In genomic region chr6:13302291-13302690, GRCh38 we compare ENCODE assay signal across 8 cellular contexts. TPM values are rescaled to one million over a fixed set of nuclear protein-coding genes. Genes with fewer than 3 reads are reported as not detected.
DNase-seq lines count a peak whose midpoint lies in the region; ATAC-seq, FAIRE-seq and TF ChIP-seq lines count a peak whose summit lies in the region.

No MANE protein-coding gene starts in this region.

- H3K36me3 Mint-ChIP-seq in stimulated activated effector memory CD8-positive, alpha-beta T cell treated with anti-CD3 and anti-CD28 coated beads, Interleukin-12 subunit alpha, Interleukin-12 subunit beta, amount 100 ng/mL, for 72 hours = peaks cover 48% of the 10 kb centered on the region

- no peak overlapping the region for H2AFZ ChIP-seq in OCI-LY3 (ENCODE audit: low read depth, low read length)
- H2AFZ ChIP-seq in K562 (ENCODE audit: low read depth, low read length) = no peak overlapping the region

- H3K79me2 ChIP-seq in OCI-LY3 (ENCODE audit: low read length) (no peaks in the 10 kb centered on the region), K562 (ENCODE audit: control insufficient read depth, insufficient read depth, low read length) (no peaks in the 10 kb centered on the region)

- WGBS in K562 (ENCODE audit: insufficient coverage, low coverage, missing lambda C conversion rate) = 89% methylated on average over 7 of the region's 7 CpGs

- CTCF ChIA-PET in K562 (lab: Yijun Ruan, JAX; ENCODE audit: low intra/inter-chr PET ratio) = interaction anchor here (0.5 kb wide), 1 partner anchor 295 kb away, joined by 3 read pairs; no protein-coding TSS in a partner anchor

- H3K4me1 Mint-ChIP-seq in stimulated activated effector memory CD8-positive, alpha-beta T cell treated with anti-CD3 and anti-CD28 coated beads, Interleukin-12 subunit alpha, Interleukin-12 subunit beta, amount 100 ng/mL, for 72 hours = peaks cover 34% of the 10 kb centered on the region

- no peak for TF ChIP-seq RAD21 in K562 (CRISPR knock-in tag; conservative IDR thresholded peaks at IDR 0.05 in 1 of 2, IDR thresholded peaks at IDR 0.05 in 1 of 2)

- H3K27me3 ChIP-seq in OCI-LY3 (ENCODE audit: low read depth, low read length) = no peaks in the 10 kb centered on the region
- H3K27me3 ChIP-seq in K562 (ENCODE audit: control insufficient read depth in 2 of 2, insufficient read depth in 2 of 2, low read length in 2 of 2) = no peaks in the 10 kb centered on the region
- no peaks in the 10 kb centered on the region for H3K27me3 ChIP-seq in left lung

- no peaks in the 10 kb centered on the region for H3K9me3 Mint-ChIP-seq in stimulated activated effector memory CD8-positive, alpha-beta T cell treated with anti-CD3 and anti-CD28 coated beads, Interleukin-12 subunit alpha, Interleukin-12 subunit beta, amount 100 ng/mL, for 72 hours

- H3K9me3 ChIP-seq in OCI-LY3 (ENCODE audit: insufficient read depth, low read length) (no peaks in the 10 kb centered on the region), K562 (replicated peaks; ENCODE audit: control insufficient read depth, insufficient read depth, low read depth, low read length) (no peaks in the 10 kb centered on the region), left lung (no peaks in the 10 kb centered on the region)

- H3K36me3 ChIP-seq in OCI-LY3 (replicated peaks; ENCODE audit: low read depth, low read length) = peaks cover 14% of the 10 kb centered on the region
- H3K36me3 ChIP-seq in K562 (ENCODE audit: control insufficient read depth, insufficient read depth, low read length) = peaks cover 59% of the 10 kb centered on the region
- H3K36me3 ChIP-seq in left lung = peaks cover 0 to 49% of the 10 kb centered on the region in 2 donors

- H4K20me1 ChIP-seq in OCI-LY3 (ENCODE audit: insufficient read depth, low read length) = no peaks in the 10 kb centered on the region
- no peaks in the 10 kb centered on the region for H4K20me1 ChIP-seq in K562 (replicated peaks; ENCODE audit: control insufficient read depth, insufficient read depth, low read length)

- peak overlapping the region; percentile 53 for H3K4me3 Mint-ChIP-seq in stimulated activated effector memory CD8-positive, alpha-beta T cell treated with anti-CD3 and anti-CD28 coated beads, Interleukin-12 subunit alpha, Interleukin-12 subunit beta, amount 100 ng/mL, for 72 hours

- TF ChIP-seq POLR2A in K562 (conservative IDR thresholded peaks at IDR 0.05) = no peak

- H3K9ac ChIP-seq in OCI-LY3 (ENCODE audit: low read length) = no peak overlapping the region
- peak overlapping the region in 1 of 2 experiments; percentile 55; a peak in 1 of 4 replicates for H3K9ac ChIP-seq in K562 (ENCODE audit: insufficient read depth in 1 of 2, low read depth in 2 of 2, low read length in 2 of 2)

- peak overlapping the region; percentile 72 for H3K27ac Mint-ChIP-seq in stimulated activated effector memory CD8-positive, alpha-beta T cell treated with anti-CD3 and anti-CD28 coated beads, Interleukin-12 subunit alpha, Interleukin-12 subunit beta, amount 100 ng/mL, for 72 hours

- no TSS peak for BruUV-seq in K562 (replicated peaks; lab: Mats Ljungman, UMichigan)

- H3K27ac ChIP-seq in OCI-LY3 (ENCODE audit: low read length) (peak overlapping the region; percentile 43), K562 (ENCODE audit: extremely low read depth, low read depth, low read length) (no peak overlapping the region; the same call in 2 of the 3 replicates), left lung (peak overlapping the region; percentile 83 to 92)

- TF ChIP-seq CTCF in OCI-LY3 (IDR thresholded peaks at IDR 0.05; ENCODE audit: low read depth, low read length) = no peak
- no peak for TF ChIP-seq CTCF in K562 (IDR thresholded peaks at IDR 0.05 in 2 of 3, conservative IDR thresholded peaks at IDR 0.05 in 1 of 3; ENCODE audit: insufficient read depth in 2 of 3, low read depth in 1 of 3, low read length in 3 of 3)
- no peak for TF ChIP-seq CTCF in left lung (IDR thresholded peaks at IDR 0.05)

- H3K4me3 ChIP-seq in OCI-LY3 (ENCODE audit: low read length) (peak overlapping the region; percentile 47; the same call in 1 of the 2 replicates), K562 (no peak overlapping the region), left lung (no peak overlapping the region)

- no peak for ATAC-seq in K562
- ATAC-seq in left lung = no peak
- ATAC-seq in stimulated activated effector memory CD8-positive, alpha-beta T cell treated with anti-CD3 and anti-CD28 coated beads, Interleukin-12 subunit alpha, Interleukin-12 subunit beta, amount 100 ng/mL, for 72 hours = no peak

- in situ Hi-C loops in K562 (cut with MboI) = no loop called here

- no peak for FAIRE-seq in K562 (lab: Jason Lieb, UNC)

- no peak for DNase-seq in K562 (ENCODE audit: extremely low read depth in 1 of 4, low spot score in 3 of 4)
- no peak for DNase-seq in left lung
- DNase-seq in stimulated activated effector memory CD8-positive, alpha-beta T cell treated with anti-CD3 and anti-CD28 coated beads, Interleukin-12 subunit alpha, Interleukin-12 subunit beta, amount 100 ng/mL, for 72 hours (ENCODE audit: low spot score in 2 of 2) = no peak
- no peak for DNase-seq in posterior vena cava (ENCODE audit: low spot score)
- DNase-seq in HuH-7 (ENCODE audit: low spot score) = no peak
- no peak for DNase-seq in mucosa of gallbladder (ENCODE audit: low spot score)
- no peak for DNase-seq in NCI-H524 (lab: John Stamatoyannopoulos, UW)

- intact Hi-C loops in K562 (cut with micrococcal nuclease) (no loop called here), left lung (cut with DNase I) (no loop called here), posterior vena cava (cut with DNase I) (no loop called here)

- H3K4me1 ChIP-seq in OCI-LY3 (ENCODE audit: low read length) = peaks cover 97% of the 10 kb centered on the region
- peaks cover 7 to 24% of the 10 kb centered on the region in 2 experiments; a peak in 4 of 5 replicates for H3K4me1 ChIP-seq in K562 (replicated peaks in 1 of 2; ENCODE audit: control insufficient read depth in 2 of 2, insufficient read depth in 2 of 2, low read length in 2 of 2)
- peaks cover 10 to 41% of the 10 kb centered on the region in 2 donors for H3K4me1 ChIP-seq in left lung

- POLR2A ChIA-PET in K562 (lab: Yijun Ruan, JAX) = interaction anchor here (0.6 to 2.3 kb wide), 7 partner anchors 12 to 243 kb away, joined by 3 to 7 read pairs (median 3); no protein-coding TSS in a partner anchor

- H3K4me2 ChIP-seq in OCI-LY3 (ENCODE audit: low read length) (peak overlapping the region; percentile 71), K562 (ENCODE audit: insufficient read depth, low read length) (no peak overlapping the region; the same call in 1 of the 2 replicates)

- TF ChIP-seq EP300 in K562 (IDR thresholded peaks at IDR 0.05; ENCODE audit: low read length) = no peak

- no peaks in the 10 kb centered on the region for H3K9me1 ChIP-seq in K562 (ENCODE audit: control insufficient read depth, insufficient read depth, low read length)

TF ChIP-seq in K562, 482 proteins besides CTCF, POLR2A, EP300 and RAD21 (continues in another document):
- TF ChIP-seq ETV1 (tag; conservative IDR thresholded peaks at IDR 0.05; ENCODE audit: low read depth) = no peak
- TF ChIP-seq ZNF354B (CRISPR knock-in tag; IDR thresholded peaks at IDR 0.05) = no peak
- TF ChIP-seq U2AF2 (optimal IDR thresholded peaks at IDR 0.05; ENCODE audit: low read depth, low read length) = no peak
- peak; percentile 20; the same call in 1 of the 2 replicates for TF ChIP-seq NFRKB (IDR thresholded peaks at IDR 0.05; ENCODE audit: low read depth)
- TF ChIP-seq ILF3 (IDR thresholded peaks at IDR 0.05; ENCODE audit: borderline replicate concordance) = no peak
- no peak for TF ChIP-seq KDM1A (IDR thresholded peaks at IDR 0.05)
- no peak for TF ChIP-seq BRD9 (IDR thresholded peaks at IDR 0.05; ENCODE audit: low read depth, partially characterized antibody)
- TF ChIP-seq EHMT2 (IDR thresholded peaks at IDR 0.05) = no peak
- TF ChIP-seq RB1 (IDR thresholded peaks at IDR 0.05; ENCODE audit: low read depth) = no peak
- no peak for TF ChIP-seq ZNF445 (CRISPR knock-in tag; IDR thresholded peaks at IDR 0.05; ENCODE audit: low read depth)
- TF ChIP-seq HINFP (tag; conservative IDR thresholded peaks at IDR 0.05; ENCODE audit: low read depth) = no peak
- TF ChIP-seq NR3C1 (CRISPR knock-in tag; IDR thresholded peaks at IDR 0.05) = no peak
- TF ChIP-seq SMARCC2 (IDR thresholded peaks at IDR 0.05; ENCODE audit: low read depth) = no peak

RNA-seq across cellular contexts. Expression of gene TBC1D7, which starts 26.0 kb away (rescaled TPM):
- total RNA-seq in K562 (2011; cell fraction: chromatin; rRNA removed; ENCODE audit: low replicate concordance) = 88.3 and 95.2 TPM in 2 replicates
- 51.5 and 54.2 TPM in 2 replicates for total RNA-seq in K562 (2011; cell fraction: nucleolus; rRNA removed)
- total RNA-seq in K562 (2011; cell fraction: nucleoplasm; rRNA removed) = 88.9 and 141 TPM in 2 replicates
- total RNA-seq in K562 (2014; rRNA removed) (49.4 and 56.9 TPM in 2 replicates), K562 (2014; rRNA removed; fragmentation: Illumina TruSeq; extraction: Trizol) (61.1 and 64.2 TPM in 2 replicates), K562 (2015; rRNA removed; fragmentation: Illumina TruSeq; extraction: Trizol) (48.4 and 49.8 TPM in 2 replicates), K562 (2021) (51.8 and 59.4 TPM in 2 replicates), left lung (10 to 100 TPM; 18.3 to 20.2 TPM), posterior vena cava (10 to 100 TPM in 1 of 2 donors, 1 to 10 TPM in 1; 9.9 to 11.9 TPM), mucosa of gallbladder (14.6 TPM)
- polyA plus RNA-seq in K562 (2011; rRNA removed) (107 and 108 TPM in 2 replicates), K562 (2014; fragmentation: Illumina TruSeq; extraction: Trizol) (71.0 and 72.2 TPM in 2 replicates), K562 (2014; fragmentation: Nextera tagmentation; extraction: Ambion mirVana) (10 to 100 TPM; 74.5 to 86.8 TPM), K562 (2014; rRNA removed) (55.2 and 59.5 TPM in 2 replicates)
- 40.2 and 54.9 TPM in 2 replicates for polyA plus RNA-seq in K562 (2011; cell fraction: cytosol; rRNA removed)
- polyA plus RNA-seq in K562 (2011; cell fraction: nucleus; rRNA removed) = 48.4 and 66.4 TPM in 2 replicates
- polyA plus RNA-seq in K562 (2012) = 57.0 and 64.2 TPM in 2 replicates
- polyA minus RNA-seq in K562 (2011; rRNA and poly(A)+ RNA removed) = 60.0 and 78.8 TPM in 2 replicates
- polyA minus RNA-seq in K562 (2011; cell fraction: cytosol; rRNA and poly(A)+ RNA removed) = 16.2 and 25.4 TPM in 2 replicates
- 29.8 and 53.8 TPM in 2 replicates for polyA minus RNA-seq in K562 (2011; cell fraction: nucleus; rRNA and poly(A)+ RNA removed)
